Comparison of ENCODE assay signal across 13 cellular contexts in genomic region chrX:65866146-65866545, GRCh38.
DNase-seq lines count a peak whose midpoint lies in the region; ATAC-seq and FAIRE-seq lines count a peak whose summit lies in the region.
"Had no signal": no experiment of that assay in that cellular context is flagged by ENCODE, and none has a peak within 500 bp of the region (broad histone marks: within the 10 kb centered on the region; RNA-seq: fewer than 3 reads in every experiment).

No MANE protein-coding gene starts in this region.

- H3K4me1 ChIP-seq in small intestine (ENCODE audit: control insufficient read depth in 2 of 2, insufficient read depth in 1 of 2, low read depth in 1 of 2, low read length in 1 of 2), result no peaks in the 10 kb centered on the region
- H3K4me1 ChIP-seq: esophagus muscularis mucosa, thyroid gland had no signal

- H3K27me3 ChIP-seq in small intestine (ENCODE audit: control insufficient read depth in 2 of 2, insufficient read depth in 2 of 2, low read length in 2 of 2), result no peaks in the 10 kb centered on the region
- H3K27me3 ChIP-seq: esophagus muscularis mucosa, thyroid gland had no signal

- no peak for FAIRE-seq in small intestine (lab: Jason Lieb, UNC)

- no peak overlapping the region for H3K4me3 ChIP-seq in Jurkat, Clone E6-1 (ENCODE audit: low read length)
- H3K4me3 ChIP-seq in small intestine (ENCODE audit: low read depth in 1 of 2, low read length in 2 of 2), result no peak overlapping the region
- H3K4me3 ChIP-seq: esophagus muscularis mucosa, smooth muscle cell, thyroid gland had no signal

- ATAC-seq in GM21825 (IDR thresholded peaks at IDR 0.05; ENCODE audit: unreplicated experiment) (peak; percentile 88), GM18519 (IDR thresholded peaks at IDR 0.05; ENCODE audit: low FRiP score, unreplicated experiment) (no peak)
- ATAC-seq: SK-N-SH treated with all-trans-retinoic acid at 6 μM for 48 hours had no signal

- H3K9me3 ChIP-seq in small intestine (ENCODE audit: control insufficient read depth, low read depth), result no peaks in the 10 kb centered on the region
- H3K9me3 ChIP-seq: esophagus muscularis mucosa, thyroid gland had no signal

- H3K36me3 ChIP-seq in small intestine (ENCODE audit: control insufficient read depth in 2 of 2, insufficient read depth in 2 of 2, low read length in 2 of 2), result no peaks in the 10 kb centered on the region
- H3K36me3 ChIP-seq: esophagus muscularis mucosa, thyroid gland had no signal

- no peak overlapping the region for H3K27ac ChIP-seq in small intestine (ENCODE audit: low read depth in 1 of 2, low read length in 1 of 2)
- H3K27ac ChIP-seq: esophagus muscularis mucosa, thyroid gland had no signal

- DNase-seq in activated naive CD4-positive, alpha-beta T cell treated with Interleukin-2 at 50 U/mL for 16 hours, result peak; percentile 18
- no peak for DNase-seq in activated naive CD4-positive, alpha-beta T cell treated with anti-CD3 and anti-CD28 coated beads, Interleukin-2, amount 50 U/mL, for 16 hours
- peak; percentile 71 for DNase-seq in Jurkat, Clone E6-1 (ENCODE audit: low read depth, low spot score)
- DNase-seq in small intestine (peak; percentile 43), kidney tubule cell (ENCODE audit: low spot score) (no peak), HuH-7 (ENCODE audit: low spot score) (no peak)
- DNase-seq: NCI-H2171 treated with DMSO at 0.1 percent for 48 hours, thyroid gland had no signal

Comparison
In these comparisons a context has a peak if more than half of its experiments do, and no peak if none do; other contexts are left out.
1. DNase-seq: peak in activated naive CD4-positive, alpha-beta T cell treated with Interleukin-2 at 50 U/mL for 16 hours (single experiment), Jurkat, Clone E6-1 (single experiment) and small intestine (single experiment); none in activated naive CD4-positive, alpha-beta T cell treated with anti-CD3 and anti-CD28 coated beads, Interleukin-2, amount 50 U/mL, for 16 hours (single experiment), kidney tubule cell (single experiment) and HuH-7 (single experiment).